Comparison of ENCODE assay signal across 1 cellular context in genomic region chr2:184598313-184599053, GRCh38.
TF ChIP-seq lines count a peak whose summit lies in the region.

Gene ZNF804A, plus strand, starts transcription at chr2:184598529. Its CDS starts 431 bp downstream, at chr2:184598960.

TF ChIP-seq in H1, 55 proteins besides CTCF, POLR2A, EP300 and RAD21:
- TF ChIP-seq HDAC2 (IDR thresholded peaks at IDR 0.05; ENCODE audit: borderline replicate concordance in 1 of 2, low read depth in 2 of 2, low read length in 2 of 2) = 0 out of 4 replicates have a peak, but pooled peaks have one; percentile 32 to 41
- no peak for TF ChIP-seq TEAD4 (IDR thresholded peaks at IDR 0.05; ENCODE audit: low read depth, low read length)
- TF ChIP-seq SUZ12 (IDR thresholded peaks at IDR 0.05; ENCODE audit: low read length) = peak; percentile 73
- TF ChIP-seq ASH2L (IDR thresholded peaks at IDR 0.05; ENCODE audit: low read length) = peak; percentile 50
- TF ChIP-seq KDM4A (IDR thresholded peaks at IDR 0.05; ENCODE audit: low read depth, low read length, severe bottlenecking) = peak; percentile 87
- no peak for TF ChIP-seq TAF7 (optimal IDR thresholded peaks at IDR 0.05; ENCODE audit: borderline replicate concordance, low read depth, low read length)
- TF ChIP-seq, protein P1, sequence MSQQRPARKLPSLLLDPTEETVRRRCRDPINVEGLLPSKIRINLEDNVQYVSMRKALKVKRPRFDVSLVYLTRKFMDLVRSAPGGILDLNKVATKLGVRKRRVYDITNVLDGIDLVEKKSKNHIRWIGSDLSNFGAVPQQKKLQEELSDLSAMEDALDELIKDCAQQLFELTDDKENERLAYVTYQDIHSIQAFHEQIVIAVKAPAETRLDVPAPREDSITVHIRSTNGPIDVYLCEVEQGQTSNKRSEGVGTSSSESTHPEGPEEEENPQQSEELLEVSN (IDR thresholded peaks at IDR 0.05) = peak; percentile 67
- TF ChIP-seq, protein P2, sequence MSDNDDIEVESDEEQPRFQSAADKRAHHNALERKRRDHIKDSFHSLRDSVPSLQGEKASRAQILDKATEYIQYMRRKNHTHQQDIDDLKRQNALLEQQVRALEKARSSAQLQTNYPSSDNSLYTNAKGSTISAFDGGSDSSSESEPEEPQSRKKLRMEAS (IDR thresholded peaks at IDR 0.05) = peak; percentile 73; the same call in 1 of the 2 replicates
- no peak for TF ChIP-seq BACH1 (IDR thresholded peaks at IDR 0.05; ENCODE audit: low read length)
- TF ChIP-seq EZH2 (IDR thresholded peaks at IDR 0.05; ENCODE audit: low read depth, low read length, severe bottlenecking) = peak; percentile 67
- 0 out of 2 replicates have a peak, but pooled peaks have one; percentile 27 for TF ChIP-seq TAF1 (IDR thresholded peaks at IDR 0.05; ENCODE audit: low read depth, low read length)
- TF ChIP-seq TBP (IDR thresholded peaks at IDR 0.05; ENCODE audit: low read depth, low read length) = peak; percentile 59; the same call in 1 of the 2 replicates
